In genomic region chr2:84491741-84492140, GRCh38 we compare ENCODE assay signal across 24 cellular contexts. TPM values are rescaled to one million over a fixed set of nuclear protein-coding genes. Genes with fewer than 3 reads are reported as not detected.
DNase-seq lines count a peak whose midpoint lies in the region; ATAC-seq and TF ChIP-seq lines count a peak whose summit lies in the region.
"Had no signal": no experiment of that assay in that cellular context is flagged by ENCODE, and none has a peak within 500 bp of the region (broad histone marks: within the 10 kb centered on the region; RNA-seq: fewer than 3 reads in every experiment).

No MANE protein-coding gene starts in this region.

- no peaks in the 10 kb centered on the region for H3K23me2 ChIP-seq in H9 (ENCODE audit: insufficient read length, low read depth, low read length, poor library complexity, severe bottlenecking)

- CTCF ChIA-PET in IMR-90 (lab: Yijun Ruan, JAX): no interaction called here

- no peak overlapping the region for H3K56ac ChIP-seq in IMR-90 (ENCODE audit: extremely low read depth, insufficient read depth, low read length)
- H3K56ac ChIP-seq in H9 (ENCODE audit: insufficient read length, low read depth, low read length): no peak overlapping the region

- H3K4me3 ChIP-seq in IMR-90 (ENCODE audit: insufficient read depth, low read depth, low read length) (no peak overlapping the region), mesenchymal stem cell (ENCODE audit: insufficient read depth in 1 of 2, low read depth in 1 of 2, low read length in 2 of 2) (no peak overlapping the region), thyroid gland (replicated peaks in 1 of 3) (no peak overlapping the region)
- H3K4me3 ChIP-seq: BLaER1, GM12878 had no signal

- H3K4me1 ChIP-seq in IMR-90 (ENCODE audit: control insufficient read depth, insufficient read depth, low read length) (peaks cover 8% of the 10 kb centered on the region), mesenchymal stem cell (ENCODE audit: control insufficient read depth, insufficient read depth, low read depth, low read length) (peaks cover 5% of the 10 kb centered on the region), thyroid gland (peaks cover 8 to 12% of the 10 kb centered on the region in 2 donors), H9 (ENCODE audit: insufficient read depth, low read length) (no peaks in the 10 kb centered on the region)
- H3K4me1 ChIP-seq: BE2C, BLaER1 had no signal

- TF ChIP-seq CTCF in IMR-90 (conservative IDR thresholded peaks at IDR 0.05; ENCODE audit: low read depth, low read length) (no peak), thyroid gland (IDR thresholded peaks at IDR 0.05) (no peak), H9 (conservative IDR thresholded peaks at IDR 0.05) (no peak)

- intact Hi-C loops in IMR-90 (cut with micrococcal nuclease) (loop anchor here (5.0 kb wide), 1 partner anchor 806 kb away; no protein-coding TSS in a partner anchor), thyroid gland (cut with DNase I) (loop anchor here (10.0 kb wide), 1 partner anchor 133 kb away; no protein-coding TSS in a partner anchor)

- no peak overlapping the region for H3K27ac ChIP-seq in IMR-90 (ENCODE audit: insufficient read depth, low read length)
- no peak overlapping the region for H3K27ac ChIP-seq in mesenchymal stem cell (ENCODE audit: low read length, poor library complexity, severe bottlenecking)
- H3K27ac ChIP-seq in thyroid gland: peak overlapping the region; percentile 80 to 87 (median 84)
- no peak overlapping the region for H3K27ac ChIP-seq in H9 (ENCODE audit: insufficient read length, low read depth, low read length)
- H3K27ac ChIP-seq: BLaER1 had no signal

- TF ChIP-seq POLR2A in IMR-90 (IDR thresholded peaks at IDR 0.05; ENCODE audit: low read depth, low read length): no peak
- no peak for TF ChIP-seq POLR2A in thyroid gland (IDR thresholded peaks at IDR 0.05)

- H3K79me1 ChIP-seq in IMR-90 (ENCODE audit: low read depth in 1 of 2, low read length in 2 of 2) (no peaks in the 10 kb centered on the region), mesenchymal stem cell (replicated peaks; ENCODE audit: low read length, poor library complexity, severe bottlenecking) (no peaks in the 10 kb centered on the region), H9 (ENCODE audit: insufficient read depth, low read depth, low read length, poor library complexity, severe bottlenecking) (no peaks in the 10 kb centered on the region)

- H2AK5ac ChIP-seq in IMR-90 (ENCODE audit: low read depth, low read length) (peak overlapping the region; percentile 17; the same call in 1 of the 2 replicates), mesenchymal stem cell (ENCODE audit: low read length, severe bottlenecking) (peak overlapping the region; percentile 83), H9 (ENCODE audit: insufficient read length, low read length) (no peak overlapping the region)

- in situ Hi-C loops in IMR-90 (cut with MboI; ENCODE audit: low sequenced_read_pairs): loop anchor here (5.0 to 25.0 kb wide), 4 partner anchors 143 to 796 kb away; partner anchors contain the start of gene TRABD2A

- peak overlapping the region; percentile 77; the same call in 1 of the 2 replicates for H2BK20ac ChIP-seq in IMR-90 (ENCODE audit: low read depth, low read length)
- no peak overlapping the region for H2BK20ac ChIP-seq in H9 (ENCODE audit: low read depth, low read length, poor library complexity, severe bottlenecking)

- dilution Hi-C loops in IMR-90 (cut with HindIII; ENCODE audit: low sequenced_read_pairs, unreplicated experiment): no loop called here

- POLR2A ChIA-PET in IMR-90 (lab: Charles Lee; ENCODE audit: unreplicated experiment): no interaction called here

- H4K20me1 ChIP-seq in IMR-90 (ENCODE audit: insufficient read depth, low read length): no peaks in the 10 kb centered on the region
- no peaks in the 10 kb centered on the region for H4K20me1 ChIP-seq in H9 (ENCODE audit: control insufficient read depth, insufficient read depth, insufficient read length)
- H4K20me1 ChIP-seq: BLaER1 had no signal

- H4K5ac ChIP-seq in IMR-90 (ENCODE audit: low read depth, low read length) (no peak overlapping the region), H9 (ENCODE audit: insufficient read length, low read depth, low read length) (no peak overlapping the region)

- H2AK9ac ChIP-seq in IMR-90 (replicated peaks; ENCODE audit: low read depth, low read length, poor library complexity): no peak overlapping the region

- peaks cover 5% of the 10 kb centered on the region for H3K9me1 ChIP-seq in IMR-90 (ENCODE audit: insufficient read depth, low read length)

- H3K27me3 Mint-ChIP-seq in H9 (ENCODE audit: low read depth): peaks cover 4% of the 10 kb centered on the region; the same call in 1 of the 2 replicates
- H3K27me3 Mint-ChIP-seq: CD4-positive, alpha-beta memory T cell; CD4-positive, CD25-positive, alpha-beta regulatory T cell had no signal

- no peak for TF ChIP-seq RAD21 in IMR-90 (IDR thresholded peaks at IDR 0.05; ENCODE audit: low read length)

- H3K36me3 Mint-ChIP-seq in H9 (ENCODE audit: insufficient read depth in 1 of 3, low read depth in 3 of 3): peaks cover 0 to 3% (median 0%) of the 10 kb centered on the region in 3 experiments; a peak in 1 of 7 replicates
- H3K36me3 Mint-ChIP-seq: CD14-positive monocyte; CD4-positive, alpha-beta memory T cell; CD4-positive, CD25-positive, alpha-beta regulatory T cell; CD8-positive, alpha-beta memory T cell had no signal

- H3K18ac ChIP-seq in IMR-90 (ENCODE audit: low read depth, low read length) (no peak overlapping the region), mesenchymal stem cell (ENCODE audit: low read depth in 1 of 2, low read length in 2 of 2) (no peak overlapping the region), H9 (ENCODE audit: insufficient read length, low read depth, low read length) (no peak overlapping the region)

- no TSS peak for BruUV-seq in IMR-90 (replicated peaks; lab: Mats Ljungman, UMichigan)

- H3K9me3 ChIP-seq in IMR-90 (ENCODE audit: control insufficient read depth, insufficient read depth, low read length) (no peaks in the 10 kb centered on the region), mesenchymal stem cell (ENCODE audit: control insufficient read depth, low read length) (no peaks in the 10 kb centered on the region), thyroid gland (no peaks in the 10 kb centered on the region), H9 (ENCODE audit: control insufficient read depth, low read depth, low read length) (no peaks in the 10 kb centered on the region)
- H3K9me3 ChIP-seq: BE2C, BLaER1 had no signal

- H3K27ac Mint-ChIP-seq in H9: peak overlapping the region in 1 of 3 experiments; percentile 84; a peak in 1 of 7 replicates
- H3K27ac Mint-ChIP-seq: CD14-positive monocyte; CD4-positive, alpha-beta memory T cell; CD4-positive, CD25-positive, alpha-beta regulatory T cell; CD8-positive, alpha-beta memory T cell had no signal

- H3K4me2 ChIP-seq in IMR-90 (ENCODE audit: low read depth, low read length) (no peak overlapping the region), mesenchymal stem cell (ENCODE audit: low read length, poor library complexity, severe bottlenecking) (no peak overlapping the region), H9 (ENCODE audit: insufficient read depth, insufficient read length, low read length) (no peak overlapping the region)
- H3K4me2 ChIP-seq: BLaER1 had no signal

- H2BK120ac ChIP-seq in IMR-90 (ENCODE audit: low read depth, low read length) (peak overlapping the region; percentile 74), mesenchymal stem cell (ENCODE audit: low read depth, low read length) (no peak overlapping the region), H9 (ENCODE audit: low read depth, low read length, poor library complexity, severe bottlenecking) (no peak overlapping the region)

- H2BK15ac ChIP-seq in IMR-90 (ENCODE audit: low read depth, low read length) (peak overlapping the region; percentile 87; the same call in 1 of the 3 replicates), mesenchymal stem cell (ENCODE audit: low read depth, poor library complexity, severe bottlenecking) (no peak overlapping the region), H9 (ENCODE audit: low read depth, low read length) (no peak overlapping the region)

- no peak overlapping the region for H3K23ac ChIP-seq in IMR-90 (ENCODE audit: low read depth, low read length)
- no peak overlapping the region for H3K23ac ChIP-seq in mesenchymal stem cell (ENCODE audit: low read length in 2 of 2)
- no peak overlapping the region for H3K23ac ChIP-seq in H9 (ENCODE audit: insufficient read length, low read depth, low read length)

- H4K91ac ChIP-seq in IMR-90 (ENCODE audit: insufficient read depth, low read depth, low read length) (peak overlapping the region; percentile 41; the same call in 1 of the 2 replicates), mesenchymal stem cell (ENCODE audit: low read length) (no peak overlapping the region), H9 (ENCODE audit: insufficient read length, low read depth, low read length) (no peak overlapping the region)

- no peak overlapping the region for H2AFZ ChIP-seq in IMR-90 (replicated peaks; ENCODE audit: low read length, poor library complexity)
- H2AFZ ChIP-seq in mesenchymal stem cell (ENCODE audit: low read depth, low read length): no peak overlapping the region
- H2AFZ ChIP-seq in H9 (ENCODE audit: low read length): no peak overlapping the region

- H3K27me3 ChIP-seq in IMR-90 (ENCODE audit: control insufficient read depth, insufficient read depth, low read length) (no peaks in the 10 kb centered on the region), mesenchymal stem cell (ENCODE audit: control insufficient read depth in 1 of 2, insufficient read depth in 1 of 2, low read length in 2 of 2) (no peaks in the 10 kb centered on the region), thyroid gland (no peaks in the 10 kb centered on the region), H9 (ENCODE audit: insufficient read depth, low read length) (no peaks in the 10 kb centered on the region)
- H3K27me3 ChIP-seq: BE2C, BLaER1 had no signal

- no peak overlapping the region for H3T11ph ChIP-seq in H9 (ENCODE audit: low read length)

- ATAC-seq in IMR-90 (ENCODE audit: low read depth) (no peak), GM19455 (IDR thresholded peaks at IDR 0.05; ENCODE audit: unreplicated experiment) (no peak)
- ATAC-seq: GM12878 had no signal

- H3K4ac ChIP-seq in IMR-90 (ENCODE audit: low read depth, low read length) (no peak overlapping the region), mesenchymal stem cell (ENCODE audit: low read depth in 1 of 2, low read length in 2 of 2) (no peak overlapping the region), H9 (ENCODE audit: low read depth, low read length) (no peak overlapping the region)

- H2BK5ac ChIP-seq in IMR-90 (ENCODE audit: low read depth, low read length, poor library complexity, severe bottlenecking) (no peak overlapping the region), mesenchymal stem cell (ENCODE audit: low read depth, low read length, poor library complexity, severe bottlenecking) (no peak overlapping the region), H9 (ENCODE audit: insufficient read length, low read length) (no peak overlapping the region)

- peaks cover 3% of the 10 kb centered on the region in 2 experiments; a peak in 1 of 4 replicates for H3K4me1 Mint-ChIP-seq in H9

- no peak overlapping the region for H4K8ac ChIP-seq in IMR-90 (ENCODE audit: low read depth in 2 of 2, low read length in 2 of 2)
- no peak overlapping the region for H4K8ac ChIP-seq in mesenchymal stem cell (ENCODE audit: low read length)
- no peak overlapping the region for H4K8ac ChIP-seq in H9 (replicated peaks; ENCODE audit: insufficient read length, low read depth, low read length)

- H3K79me2 ChIP-seq in H9 (ENCODE audit: insufficient read depth, low read length): no peaks in the 10 kb centered on the region

- 94% methylated on average over 6 of the region's 6 CpGs; no CpG with 5 or more reads in 1 of the 2 experiments for WGBS in IMR-90 (ENCODE audit: extremely low coverage in 2 of 2, insufficient read length in 1 of 2), 2 experiments
- 88% methylated on average over 6 of the region's 6 CpGs for WGBS in mesenchymal stem cell
- 39 to 49% methylated on average over 6 of the region's 6 CpGs for WGBS in thyroid gland, 2 donors
- WGBS in H9 (ENCODE audit: extremely low coverage, insufficient read length, low lambda C conversion rate): no CpG with 5 or more reads among the region's 6 CpGs

- H3K14ac ChIP-seq in IMR-90 (replicated peaks; ENCODE audit: low read depth, low read length) (0 out of 2 replicates have a peak overlapping the region, but pooled peaks have one; percentile 52), mesenchymal stem cell (ENCODE audit: low read length in 2 of 2) (no peak overlapping the region), H9 (ENCODE audit: insufficient read depth, low read length) (no peak overlapping the region)

- no peaks in the 10 kb centered on the region for H3K36me3 ChIP-seq in IMR-90 (ENCODE audit: control insufficient read depth, insufficient read depth, low read length)
- no peaks in the 10 kb centered on the region for H3K36me3 ChIP-seq in mesenchymal stem cell (ENCODE audit: control insufficient read depth in 1 of 2, insufficient read depth in 2 of 2, low read depth in 1 of 2, low read length in 2 of 2)
- no peaks in the 10 kb centered on the region for H3K36me3 ChIP-seq in thyroid gland
- H3K36me3 ChIP-seq: BE2C, BLaER1 had no signal

- H3K9me3 Mint-ChIP-seq in H9: no peaks in the 10 kb centered on the region
- H3K9me3 Mint-ChIP-seq: CD14-positive monocyte; CD4-positive, alpha-beta memory T cell; CD4-positive, CD25-positive, alpha-beta regulatory T cell; CD8-positive, alpha-beta memory T cell had no signal

- H3K4me3 Mint-ChIP-seq in H9: no peak overlapping the region
- H3K4me3 Mint-ChIP-seq: CD14-positive monocyte; CD4-positive, alpha-beta memory T cell; CD4-positive, CD25-positive, alpha-beta regulatory T cell had no signal

- DNase-seq in IMR-90 (no peak), mesenchymal stem cell (no peak), thyroid gland (peak; percentile 62 to 63), H9 (no peak)
- DNase-seq: 8988T; ACHN; BE2C; C1 segment of cervical spinal cord; CD4-positive, alpha-beta memory T cell; CD4-positive, CD25-positive, alpha-beta regulatory T cell; CD8-positive, alpha-beta memory T cell; COR-L47; DMS 273 treated with DMSO at 0.1 percent for 48 hours; DMS153; DMS53; DMS79; DND-41; EL; GDM1 had no signal

- no peak overlapping the region for H3K9ac ChIP-seq in IMR-90 (ENCODE audit: low read depth, low read length)
- no peak overlapping the region for H3K9ac ChIP-seq in mesenchymal stem cell (ENCODE audit: low read length)
- no peak overlapping the region for H3K9ac ChIP-seq in H9 (ENCODE audit: extremely low read depth, insufficient read length, low read length)
- H3K9ac ChIP-seq: BLaER1 had no signal

- no peak overlapping the region for H2BK12ac ChIP-seq in mesenchymal stem cell (ENCODE audit: low read length in 2 of 2)
- H2BK12ac ChIP-seq in H9 (ENCODE audit: insufficient read length, low read depth, low read length): no peak overlapping the region

RNA-seq across cellular contexts. Expression of gene DNAH6, which starts 24.6 kb away (rescaled TPM):
- total RNA-seq in IMR-90 (2012; rRNA removed) (under 0.01 TPM in 2 replicates), thyroid gland (1 to 10 TPM; 3.2 to 9.3 (median 6.3) TPM), H9 (2021) (0.09 and 0.26 TPM in 2 replicates)
- polyA plus RNA-seq in IMR-90 (2012; rRNA removed): 0.07 and 0.09 TPM in 2 replicates
- not detected in 2 replicates for polyA plus RNA-seq in IMR-90 (2012; cell fraction: cytosol; rRNA removed)
- under 0.01 and 0.05 TPM in 2 replicates for polyA plus RNA-seq in IMR-90 (2012; cell fraction: nucleus; rRNA removed; ENCODE audit: low replicate concordance)
- polyA plus RNA-seq in mesenchymal stem cell (2013, experiment 1 of 2): 0.04 TPM
- polyA plus RNA-seq in mesenchymal stem cell (2013, experiment 2 of 2): 0.16 TPM
- total RNA-seq: A673 had no signal
- polyA plus RNA-seq: CD14-positive monocyte had no signal

RNA-seq across cellular contexts. Expression of gene SUCLG1, which starts 32.7 kb away (rescaled TPM):
- total RNA-seq in IMR-90 (2012; rRNA removed): 50.5 and 57.2 TPM in 2 replicates
- polyA plus RNA-seq in IMR-90 (2012; rRNA removed): 49.8 and 52.7 TPM in 2 replicates
- polyA plus RNA-seq in IMR-90 (2012; cell fraction: cytosol; rRNA removed): 19.7 and 28.3 TPM in 2 replicates
- 15.2 and 33.4 TPM in 2 replicates for polyA plus RNA-seq in IMR-90 (2012; cell fraction: nucleus; rRNA removed; ENCODE audit: low replicate concordance)
- polyA plus RNA-seq in mesenchymal stem cell (2013, experiment 1 of 2): 65.0 TPM
- 66.1 TPM for polyA plus RNA-seq in mesenchymal stem cell (2013, experiment 2 of 2)
- total RNA-seq in thyroid gland: 100 to 1,000 TPM; 109 to 169 (median 139) TPM
- total RNA-seq in H9 (2021): 37.6 and 40.0 TPM in 2 replicates

Comparison
In these comparisons a context has a peak if more than half of its experiments do, and no peak if none do; other contexts are left out.
1. DNase-seq: peak in thyroid gland (2 of 2); none in IMR-90 (single experiment), mesenchymal stem cell (single experiment) and H9 (single experiment).
2. H3K27ac ChIP-seq: peak in thyroid gland (3 of 3); none in IMR-90 (single experiment), mesenchymal stem cell (single experiment) and H9 (single experiment).